Comparison of ENCODE assay signal across 18 cellular contexts in genomic region chr19:3803114-3803888, GRCh38. TPM values are rescaled to one million over a fixed set of nuclear protein-coding genes. Genes with fewer than 3 reads are reported as not detected.
A peak's percentile ranks its signal among the peaks of the same experiment; 100 is the strongest.
DNase-seq lines count a peak whose midpoint lies in the region; ATAC-seq and TF ChIP-seq lines count a peak whose summit lies in the region.
"Had no signal": no experiment of that assay in that cellular context is flagged by ENCODE, and none has a peak within 500 bp of the region (broad histone marks: within the 10 kb centered on the region; RNA-seq: fewer than 3 reads in every experiment).

No MANE protein-coding gene starts in this region.

- no peak for TF ChIP-seq POLR2A in vagina (IDR thresholded peaks at IDR 0.05)

- peaks cover 43% of the 10 kb centered on the region for H3K27me3 ChIP-seq in neural progenitor cell
- no peaks in the 10 kb centered on the region for H3K27me3 ChIP-seq in vagina

- intact Hi-C loops in activated CD4-positive, alpha-beta T cell treated with anti-CD3 and anti-CD28 coated beads, Interleukin-2, amount 10 ng/mL, durations not matched to agents 24 days and 14 days (cut with micrococcal nuclease): no loop called here
- intact Hi-C loops in vagina (cut with DNase I): no loop called here

- H3K9me3 ChIP-seq in T-helper 17 cell (ENCODE audit: control insufficient read depth, low read length, poor library complexity, severe bottlenecking) (no peaks in the 10 kb centered on the region), neural progenitor cell (ENCODE audit: low read depth) (no peaks in the 10 kb centered on the region), vagina (no peaks in the 10 kb centered on the region)
- H3K9me3 ChIP-seq: BE2C, SJSA1 had no signal

- H3K9ac ChIP-seq in neural progenitor cell: no peak overlapping the region

- H3K4me3 ChIP-seq in neural progenitor cell (no peak overlapping the region), vagina (no peak overlapping the region)
- H3K4me3 ChIP-seq: SJSA1 had no signal

- H3K79me2 ChIP-seq in neural progenitor cell (ENCODE audit: low read depth): no peaks in the 10 kb centered on the region

- DNase-seq in activated naive CD8-positive, alpha-beta T cell treated with anti-CD3 and anti-CD28 coated beads, Interleukin-2, amount 50 U/mL, for 24 hours: no peak
- no peak for DNase-seq in activated naive CD8-positive, alpha-beta T cell treated with anti-CD3 and anti-CD28 coated beads for 36 hours
- no peak for DNase-seq in T-helper 17 cell
- no peak for DNase-seq in neural progenitor cell (ENCODE audit: low spot score)
- DNase-seq in activated CD4-positive, alpha-beta T cell treated with anti-CD3 and anti-CD28 coated beads, Interleukin-2, amount 10 ng/mL, durations not matched to agents 24 days and 14 days: no peak
- DNase-seq in vagina (ENCODE audit: extremely low spot score in 2 of 2): no peak
- DNase-seq: BE2C, COR-L47, DMS79, GOT3, Kasumi-1, NCI-H187, NCI-H446 treated with DMSO at 0.1 percent for 48 hours, NCI-H526 treated with DMSO at 0.1 percent for 48 hours had no signal

- no peaks in the 10 kb centered on the region for H3K36me3 Mint-ChIP-seq in activated naive CD8-positive, alpha-beta T cell treated with anti-CD3 and anti-CD28 coated beads, Interleukin-2, amount 50 U/mL, for 24 hours (ENCODE audit: low read depth)
- H3K36me3 Mint-ChIP-seq in activated naive CD8-positive, alpha-beta T cell treated with anti-CD3 and anti-CD28 coated beads for 36 hours: no peaks in the 10 kb centered on the region
- H3K36me3 Mint-ChIP-seq in T-helper 17 cell (ENCODE audit: low read depth) (no peaks in the 10 kb centered on the region), neural progenitor cell (peaks cover 3% of the 10 kb centered on the region)
- no peaks in the 10 kb centered on the region for H3K36me3 Mint-ChIP-seq in activated CD4-positive, alpha-beta T cell treated with anti-CD3 and anti-CD28 coated beads, Interleukin-2, amount 10 ng/mL, durations not matched to agents 24 days and 14 days (ENCODE audit: low read depth)

- peaks cover 8% of the 10 kb centered on the region for H4K20me1 ChIP-seq in neural progenitor cell (ENCODE audit: low read depth)

- peaks cover 17% of the 10 kb centered on the region for H3F3A ChIP-seq in neural progenitor cell (ENCODE audit: low read depth)

- peaks cover 31% of the 10 kb centered on the region for H3K4me1 Mint-ChIP-seq in activated naive CD8-positive, alpha-beta T cell treated with anti-CD3 and anti-CD28 coated beads, Interleukin-2, amount 50 U/mL, for 24 hours
- peaks cover 19% of the 10 kb centered on the region for H3K4me1 Mint-ChIP-seq in activated naive CD8-positive, alpha-beta T cell treated with anti-CD3 and anti-CD28 coated beads for 36 hours
- peaks cover 16% of the 10 kb centered on the region for H3K4me1 Mint-ChIP-seq in T-helper 17 cell
- peaks cover 5% of the 10 kb centered on the region for H3K4me1 Mint-ChIP-seq in neural progenitor cell
- peaks cover 27% of the 10 kb centered on the region for H3K4me1 Mint-ChIP-seq in activated CD4-positive, alpha-beta T cell treated with anti-CD3 and anti-CD28 coated beads, Interleukin-2, amount 10 ng/mL, durations not matched to agents 24 days and 14 days

- H3K27ac Mint-ChIP-seq in activated naive CD8-positive, alpha-beta T cell treated with anti-CD3 and anti-CD28 coated beads, Interleukin-2, amount 50 U/mL, for 24 hours: peak overlapping the region; percentile 29
- no peak overlapping the region for H3K27ac Mint-ChIP-seq in activated naive CD8-positive, alpha-beta T cell treated with anti-CD3 and anti-CD28 coated beads for 36 hours
- H3K27ac Mint-ChIP-seq in T-helper 17 cell (peak overlapping the region; percentile 39), neural progenitor cell (peak overlapping the region; percentile 36)
- H3K27ac Mint-ChIP-seq in activated CD4-positive, alpha-beta T cell treated with anti-CD3 and anti-CD28 coated beads, Interleukin-2, amount 10 ng/mL, durations not matched to agents 24 days and 14 days: no peak overlapping the region

- ATAC-seq in activated naive CD8-positive, alpha-beta T cell treated with anti-CD3 and anti-CD28 coated beads, Interleukin-2, amount 50 U/mL, for 24 hours: no peak
- ATAC-seq in T-helper 17 cell: no peak
- ATAC-seq: Right ventricle myocardium inferior had no signal

- H3K4me1 ChIP-seq in neural progenitor cell (peaks cover 7% of the 10 kb centered on the region), vagina (peaks cover 12% of the 10 kb centered on the region)
- H3K4me1 ChIP-seq: BE2C, SJSA1 had no signal

- H3K9me3 Mint-ChIP-seq in activated naive CD8-positive, alpha-beta T cell treated with anti-CD3 and anti-CD28 coated beads, Interleukin-2, amount 50 U/mL, for 24 hours: no peaks in the 10 kb centered on the region
- H3K9me3 Mint-ChIP-seq in activated naive CD8-positive, alpha-beta T cell treated with anti-CD3 and anti-CD28 coated beads for 36 hours: no peaks in the 10 kb centered on the region
- H3K9me3 Mint-ChIP-seq in neural progenitor cell: peaks cover 3% of the 10 kb centered on the region
- H3K9me3 Mint-ChIP-seq in activated CD4-positive, alpha-beta T cell treated with anti-CD3 and anti-CD28 coated beads, Interleukin-2, amount 10 ng/mL, durations not matched to agents 24 days and 14 days: peaks cover 3% of the 10 kb centered on the region

- H3K4me2 ChIP-seq in neural progenitor cell: no peak overlapping the region

- TF ChIP-seq CTCF in neural progenitor cell (IDR thresholded peaks at IDR 0.05) (no peak), vagina (IDR thresholded peaks at IDR 0.05) (no peak)

- peaks cover 8% of the 10 kb centered on the region for H3K27me3 Mint-ChIP-seq in activated naive CD8-positive, alpha-beta T cell treated with anti-CD3 and anti-CD28 coated beads, Interleukin-2, amount 50 U/mL, for 24 hours
- no peaks in the 10 kb centered on the region for H3K27me3 Mint-ChIP-seq in activated naive CD8-positive, alpha-beta T cell treated with anti-CD3 and anti-CD28 coated beads for 36 hours
- H3K27me3 Mint-ChIP-seq in T-helper 17 cell (no peaks in the 10 kb centered on the region), neural progenitor cell (ENCODE audit: insufficient read depth, low read depth) (peaks cover 27% of the 10 kb centered on the region)
- H3K27me3 Mint-ChIP-seq in activated CD4-positive, alpha-beta T cell treated with anti-CD3 and anti-CD28 coated beads, Interleukin-2, amount 10 ng/mL, durations not matched to agents 24 days and 14 days: peaks cover 4% of the 10 kb centered on the region

- H3K4me3 Mint-ChIP-seq in activated naive CD8-positive, alpha-beta T cell treated with anti-CD3 and anti-CD28 coated beads, Interleukin-2, amount 50 U/mL, for 24 hours: no peak overlapping the region
- H3K4me3 Mint-ChIP-seq in activated naive CD8-positive, alpha-beta T cell treated with anti-CD3 and anti-CD28 coated beads for 36 hours: no peak overlapping the region
- H3K4me3 Mint-ChIP-seq in T-helper 17 cell: no peak overlapping the region
- H3K4me3 Mint-ChIP-seq in neural progenitor cell: peak overlapping the region; percentile 42
- H3K4me3 Mint-ChIP-seq in activated CD4-positive, alpha-beta T cell treated with anti-CD3 and anti-CD28 coated beads, Interleukin-2, amount 10 ng/mL, durations not matched to agents 24 days and 14 days: no peak overlapping the region

- H2AFZ ChIP-seq in neural progenitor cell (replicated peaks): no peak overlapping the region

- H3K36me3 ChIP-seq in neural progenitor cell: no peaks in the 10 kb centered on the region
- H3K36me3 ChIP-seq in vagina: no peaks in the 10 kb centered on the region
- H3K36me3 ChIP-seq: BE2C, SJSA1 had no signal

- no peak overlapping the region for H3K27ac ChIP-seq in neural progenitor cell
- H3K27ac ChIP-seq in vagina: no peak overlapping the region
- H3K27ac ChIP-seq: SJSA1 had no signal

RNA-seq across cellular contexts. Expression of gene MATK, which starts 17.1 kb away (rescaled TPM):
- 10 to 100 TPM; 32.1 to 33.8 TPM for total RNA-seq in activated naive CD8-positive, alpha-beta T cell treated with anti-CD3 and anti-CD28 coated beads for 36 hours
- total RNA-seq in T-helper 17 cell: 10 to 100 TPM; 10.0 to 13.3 TPM
- total RNA-seq in neural progenitor cell (ENCODE audit: low replicate concordance): 2.4 and 2.8 TPM in 2 replicates
- total RNA-seq in activated CD4-positive, alpha-beta T cell treated with anti-CD3 and anti-CD28 coated beads, Interleukin-2, amount 10 ng/mL, durations not matched to agents 24 days and 14 days: 31.6 and 32.3 TPM in 2 replicates
- 1.2 TPM for total RNA-seq in vagina
- total RNA-seq: MCF 10A, SJSA1 had no signal

RNA-seq across cellular contexts. Expression of gene RAX2, which starts 31.3 kb away (rescaled TPM):
- total RNA-seq in activated naive CD8-positive, alpha-beta T cell treated with anti-CD3 and anti-CD28 coated beads for 36 hours: not detected
- not detected for total RNA-seq in T-helper 17 cell
- not detected in 2 replicates for total RNA-seq in neural progenitor cell (ENCODE audit: low replicate concordance)
- total RNA-seq in activated CD4-positive, alpha-beta T cell treated with anti-CD3 and anti-CD28 coated beads, Interleukin-2, amount 10 ng/mL, durations not matched to agents 24 days and 14 days: not detected in 2 replicates
- total RNA-seq in vagina: not detected
- total RNA-seq: A172, MCF 10A, Right ventricle myocardium inferior, SJSA1 had no signal

RNA-seq across cellular contexts. Expression of gene MRPL54, which starts 40.8 kb away (rescaled TPM):
- total RNA-seq in activated naive CD8-positive, alpha-beta T cell treated with anti-CD3 and anti-CD28 coated beads for 36 hours: 10 to 100 TPM; 76.9 to 81.5 TPM
- total RNA-seq in T-helper 17 cell: 10 to 100 TPM; 63.9 to 86.2 TPM
- 15.1 and 21.4 TPM in 2 replicates for total RNA-seq in neural progenitor cell (ENCODE audit: low replicate concordance)
- 91.4 and 96.6 TPM in 2 replicates for total RNA-seq in activated CD4-positive, alpha-beta T cell treated with anti-CD3 and anti-CD28 coated beads, Interleukin-2, amount 10 ng/mL, durations not matched to agents 24 days and 14 days
- 30.4 TPM for total RNA-seq in vagina

RNA-seq across cellular contexts. Expression of gene APBA3, which starts 41.8 kb away (rescaled TPM):
- 10 to 100 TPM; 21.4 to 21.9 TPM for total RNA-seq in activated naive CD8-positive, alpha-beta T cell treated with anti-CD3 and anti-CD28 coated beads for 36 hours
- 10 to 100 TPM; 71.9 to 75.1 TPM for total RNA-seq in T-helper 17 cell
- 17.3 and 41.1 TPM in 2 replicates for total RNA-seq in neural progenitor cell (ENCODE audit: low replicate concordance)
- total RNA-seq in activated CD4-positive, alpha-beta T cell treated with anti-CD3 and anti-CD28 coated beads, Interleukin-2, amount 10 ng/mL, durations not matched to agents 24 days and 14 days: 41.5 and 48.7 TPM in 2 replicates
- 46.2 TPM for total RNA-seq in vagina

Comparison
In these comparisons a context has a peak if more than half of its experiments do, and no peak if none do; other contexts are left out.
1. H3K27ac Mint-ChIP-seq: peak in activated naive CD8-positive, alpha-beta T cell treated with anti-CD3 and anti-CD28 coated beads, Interleukin-2, amount 50 U/mL, for 24 hours (single experiment), T-helper 17 cell (single experiment) and neural progenitor cell (single experiment); none in activated naive CD8-positive, alpha-beta T cell treated with anti-CD3 and anti-CD28 coated beads for 36 hours (single experiment) and activated CD4-positive, alpha-beta T cell treated with anti-CD3 and anti-CD28 coated beads, Interleukin-2, amount 10 ng/mL, durations not matched to agents 24 days and 14 days (single experiment).